Comparison of ENCODE assay signal across 8 cellular contexts in genomic region chr11:6473481-6474422, GRCh38. TPM values are rescaled to one million over a fixed set of nuclear protein-coding genes. Genes with fewer than 3 reads are reported as not detected.
DNase-seq lines count a peak whose midpoint lies in the region; ATAC-seq and TF ChIP-seq lines count a peak whose summit lies in the region.

Gene TRIM3, minus strand, starts transcription at chr11:6473941. Its CDS starts 8,246 bp downstream, at chr11:6465695.

- peaks cover 20% of the 10 kb centered on the region for H3K4me1 Mint-ChIP-seq in T-helper 17 cell

- no peaks in the 10 kb centered on the region for H3K36me3 ChIP-seq in urinary bladder (ENCODE audit: insufficient read depth)

- peak; percentile 35 for TF ChIP-seq CTCF in HFF-Myc (IDR thresholded peaks at IDR 0.05; ENCODE audit: low read depth, low read length, missing control alignments)

- H3K4me3 Mint-ChIP-seq in T-helper 17 cell: peak within 1 kb of the TSS; percentile 91

- peaks cover 6% of the 10 kb centered on the region for H3K36me3 Mint-ChIP-seq in T-helper 17 cell (ENCODE audit: low read depth)

- ATAC-seq in T-helper 17 cell: peak; percentile 79
- ATAC-seq in left ventricle myocardium superior: peak; percentile 94

- H3K27me3 Mint-ChIP-seq in T-helper 17 cell: no peaks in the 10 kb centered on the region

- intact Hi-C loops in left ventricle myocardium superior (cut with micrococcal nuclease): no loop called here

- peak within 1 kb of the TSS; percentile 75 for H3K27ac Mint-ChIP-seq in T-helper 17 cell

- peak within 1 kb of the TSS; percentile 95 for H3K27ac ChIP-seq in angular gyrus (ENCODE audit: low read depth, low read length)
- peak within 1 kb of the TSS; percentile 95 for H3K27ac ChIP-seq in urinary bladder (ENCODE audit: low read depth)

- H3K4me3 ChIP-seq in HFF-Myc (replicated peaks; ENCODE audit: low read depth, low read length) (peak within 1 kb of the TSS; percentile 82), urinary bladder (ENCODE audit: low read depth, low read length) (peak within 1 kb of the TSS; percentile 72)

- H3K9me3 ChIP-seq in T-helper 17 cell (ENCODE audit: control insufficient read depth, low read length, poor library complexity, severe bottlenecking): no peaks in the 10 kb centered on the region

- H3K4me1 ChIP-seq in urinary bladder (ENCODE audit: insufficient read depth): no peaks in the 10 kb centered on the region

- in situ Hi-C loops in G401 (cut with HindIII; ENCODE audit: low sequenced_read_pairs): no loop called here

- peak; percentile 90 for DNase-seq in G401 (ENCODE audit: low spot score)
- peak; percentile 59 for DNase-seq in HFF-Myc (ENCODE audit: extremely low read depth, low read depth)
- DNase-seq in NCI-H1092 (lab: John Stamatoyannopoulos, UW): peak; percentile 79
- DNase-seq in T-helper 17 cell: peak; percentile 32 to 85 (median 78)
- DNase-seq in left ventricle myocardium superior: peak; percentile 97
- peak; percentile 55 for DNase-seq in pulmonary artery endothelial cell (ENCODE audit: low read depth, low spot score)

- WGBS in urinary bladder: 1% methylated on average over 86 of the region's 87 CpGs

RNA-seq across cellular contexts. Expression of gene TRIM3, which starts in this region (rescaled TPM):
- 18.1 and 48.8 TPM in 2 replicates for total RNA-seq in G401 (2014; rRNA removed; shearing (Covaris generic))
- total RNA-seq in T-helper 17 cell (10 to 100 TPM; 14.2 to 21.4 TPM), left ventricle myocardium superior (14.4 TPM), pulmonary artery endothelial cell (25.6 and 30.3 TPM in 2 replicates), urinary bladder (17.7 TPM)
- polyA plus RNA-seq in urinary bladder: 29.7 TPM

Comparison
In these comparisons a context has a peak if more than half of its experiments do, and no peak if none do; other contexts are left out.
1. Peak in every context shown above with its lines: DNase-seq, ATAC-seq, H3K4me3 ChIP-seq and H3K27ac ChIP-seq.